In the genomic region with DNA sequence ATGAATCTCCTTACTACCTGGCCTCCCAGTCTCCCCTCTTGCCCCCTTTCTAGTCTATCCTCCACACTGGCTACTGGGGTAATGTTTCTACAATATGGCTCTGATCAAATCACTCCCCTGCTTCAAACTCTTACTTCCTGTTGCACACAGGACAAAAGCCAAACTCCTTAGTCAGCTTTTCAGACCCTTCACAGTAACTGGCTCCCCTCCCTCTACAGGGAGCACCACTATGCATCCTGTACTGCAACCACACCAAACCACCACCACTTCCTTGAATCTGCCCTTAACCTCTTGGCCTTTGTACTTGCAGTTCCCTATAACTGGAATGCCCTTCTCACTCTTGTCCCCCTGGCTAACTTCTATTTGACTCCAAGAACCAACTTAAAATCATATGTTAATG, we compare ENCODE assay signal across 9 cellular contexts. TPM values are rescaled to one million over a fixed set of nuclear protein-coding genes. Genes with fewer than 3 reads are reported as not detected.
DNase-seq lines count a peak whose midpoint lies in the region; ATAC-seq and TF ChIP-seq lines count a peak whose summit lies in the region.
"Had no signal": no experiment of that assay in that cellular context is flagged by ENCODE, and none has a peak within 500 bp of the region (broad histone marks: within the 10 kb centered on the region; RNA-seq: fewer than 3 reads in every experiment).

No MANE protein-coding gene starts in this region.

- DNase-seq in activated naive CD4-positive, alpha-beta T cell treated with anti-CD3 and anti-CD28 coated beads, Interleukin-2, amount 50 U/mL, for 72 hours (ENCODE audit: low spot score in 2 of 2), result no peak
- DNase-seq in activated naive CD4-positive, alpha-beta T cell treated with anti-CD3 and anti-CD28 coated beads for 36 hours, result no peak
- DNase-seq in T-cell, result peak in 7 of 34 experiments; percentile 12 to 36 (median 23)
- no peak for DNase-seq in A172 (ENCODE audit: low spot score)
- no peak for DNase-seq in NCI-H1417 (lab: John Stamatoyannopoulos, UW)
- DNase-seq in colonic mucosa, result no peak

- H3K9me3 ChIP-seq in gastroesophageal sphincter, result no peaks in the 10 kb centered on the region
- H3K9me3 ChIP-seq in colonic mucosa, result no peaks in the 10 kb centered on the region

- no peak overlapping the region for H3K4me3 Mint-ChIP-seq in activated naive CD4-positive, alpha-beta T cell treated with anti-CD3 and anti-CD28 coated beads for 36 hours
- H3K4me3 Mint-ChIP-seq in T-cell, result peak overlapping the region in 1 of 3 donors; percentile 59

- intact Hi-C loops in activated naive CD4-positive, alpha-beta T cell treated with anti-CD3 and anti-CD28 coated beads for 36 hours (cut with micrococcal nuclease), result no loop called here
- intact Hi-C loops in colonic mucosa (cut with DNase I), result no loop called here

- no peak for TF ChIP-seq CTCF in gastroesophageal sphincter (IDR thresholded peaks at IDR 0.05)
- TF ChIP-seq CTCF in colonic mucosa (IDR thresholded peaks at IDR 0.05), result no peak

- TF ChIP-seq EP300 in gastroesophageal sphincter (IDR thresholded peaks at IDR 0.05), result no peak

- H3K4me1 ChIP-seq in gastroesophageal sphincter (no peaks in the 10 kb centered on the region), colonic mucosa (peaks cover 4% of the 10 kb centered on the region)

- peaks cover 20% of the 10 kb centered on the region for H3K4me1 Mint-ChIP-seq in activated naive CD4-positive, alpha-beta T cell treated with anti-CD3 and anti-CD28 coated beads for 36 hours (ENCODE audit: low read depth)
- peaks cover 40 to 70% (median 61%) of the 10 kb centered on the region in 3 donors for H3K4me1 Mint-ChIP-seq in T-cell

- peak; percentile 43 to 57 for ATAC-seq in activated naive CD4-positive, alpha-beta T cell treated with anti-CD3 and anti-CD28 coated beads, Interleukin-2, amount 50 U/mL, for 72 hours
- ATAC-seq in T-cell (replicated peaks in 1 of 4) (peak; percentile 72 to 91 (median 85)), gastroesophageal sphincter (peak; percentile 36)

- CTCF ChIA-PET in activated naive CD4-positive, alpha-beta T cell treated with anti-CD3 and anti-CD28 coated beads for 36 hours (lab: Charles Lee), result interaction anchor here (0.7 to 6.8 kb wide), 15 partner anchors 9 to 154 kb away, joined by 3 to 70 read pairs (median 4); a partner anchor contains a TSS
- CTCF ChIA-PET in T-cell (lab: Charles Lee), result no interaction called here

- no peaks in the 10 kb centered on the region for H3K36me3 Mint-ChIP-seq in activated naive CD4-positive, alpha-beta T cell treated with anti-CD3 and anti-CD28 coated beads, Interleukin-2, amount 50 U/mL, for 72 hours
- H3K36me3 Mint-ChIP-seq in activated naive CD4-positive, alpha-beta T cell treated with anti-CD3 and anti-CD28 coated beads for 36 hours (ENCODE audit: low read depth), result no peaks in the 10 kb centered on the region
- H3K36me3 Mint-ChIP-seq in T-cell, result no peaks in the 10 kb centered on the region

- no peaks in the 10 kb centered on the region for H3K27me3 Mint-ChIP-seq in activated naive CD4-positive, alpha-beta T cell treated with anti-CD3 and anti-CD28 coated beads for 36 hours (ENCODE audit: low read depth)
- H3K27me3 Mint-ChIP-seq in T-cell, result no peaks in the 10 kb centered on the region

- no peaks in the 10 kb centered on the region for H3K36me3 ChIP-seq in gastroesophageal sphincter
- no peaks in the 10 kb centered on the region for H3K36me3 ChIP-seq in colonic mucosa

- no peak overlapping the region for H3K27ac ChIP-seq in gastroesophageal sphincter
- H3K27ac ChIP-seq in temporal lobe (ENCODE audit: low read depth, low read length), result peak overlapping the region; percentile 10
- no peak overlapping the region for H3K27ac ChIP-seq in colonic mucosa

- H3K4me3 ChIP-seq in gastroesophageal sphincter (no peak overlapping the region), colonic mucosa (no peak overlapping the region)

- TF ChIP-seq POLR2A in gastroesophageal sphincter (IDR thresholded peaks at IDR 0.05), result no peak

- H3K27ac Mint-ChIP-seq in activated naive CD4-positive, alpha-beta T cell treated with anti-CD3 and anti-CD28 coated beads, Interleukin-2, amount 50 U/mL, for 72 hours, result peak overlapping the region in 1 of 2 donors; percentile 73
- H3K27ac Mint-ChIP-seq in activated naive CD4-positive, alpha-beta T cell treated with anti-CD3 and anti-CD28 coated beads for 36 hours, result no peak overlapping the region
- peak overlapping the region; percentile 82 to 86 for H3K27ac Mint-ChIP-seq in T-cell

- POLR2A ChIA-PET in T-cell (lab: Charles Lee), result no interaction called here

- no peaks in the 10 kb centered on the region for H3K9me3 Mint-ChIP-seq in activated naive CD4-positive, alpha-beta T cell treated with anti-CD3 and anti-CD28 coated beads, Interleukin-2, amount 50 U/mL, for 72 hours
- no peaks in the 10 kb centered on the region for H3K9me3 Mint-ChIP-seq in activated naive CD4-positive, alpha-beta T cell treated with anti-CD3 and anti-CD28 coated beads for 36 hours
- no peaks in the 10 kb centered on the region for H3K9me3 Mint-ChIP-seq in T-cell

- H3K27me3 ChIP-seq in gastroesophageal sphincter, result peaks cover 36% of the 10 kb centered on the region
- no peaks in the 10 kb centered on the region for H3K27me3 ChIP-seq in colonic mucosa

- no peak overlapping the region for H3K9ac ChIP-seq in colonic mucosa (ENCODE audit: low read depth in 2 of 2, low read length in 2 of 2)

RNA-seq across cellular contexts. Expression of a gene that starts 32.2 kb away (rescaled TPM):
- total RNA-seq in activated naive CD4-positive, alpha-beta T cell treated with anti-CD3 and anti-CD28 coated beads, Interleukin-2, amount 50 U/mL, for 72 hours, result 10 to 100 TPM; 28.7 to 39.3 TPM
- 10 to 100 TPM; 24.8 to 26.0 TPM for total RNA-seq in activated naive CD4-positive, alpha-beta T cell treated with anti-CD3 and anti-CD28 coated beads for 36 hours
- total RNA-seq in T-cell, result 10 to 100 TPM; 67.6 to 82.8 (median 71.0) TPM
- 10 to 100 TPM; 31.1 to 39.3 (median 33.4) TPM for total RNA-seq in gastroesophageal sphincter
- 15.0 TPM for total RNA-seq in temporal lobe
- 65.3 and 75.4 TPM in 2 replicates for total RNA-seq in A172 (2014; rRNA removed; shearing (Covaris generic))
- 10 to 100 TPM; 27.0 to 33.8 TPM for total RNA-seq in colonic mucosa

RNA-seq across cellular contexts. Expression of a gene that starts 34.8 kb away (rescaled TPM):
- 10 to 100 TPM; 13.2 to 14.5 TPM for total RNA-seq in activated naive CD4-positive, alpha-beta T cell treated with anti-CD3 and anti-CD28 coated beads, Interleukin-2, amount 50 U/mL, for 72 hours
- 10 to 100 TPM; 11.5 to 11.6 TPM for total RNA-seq in activated naive CD4-positive, alpha-beta T cell treated with anti-CD3 and anti-CD28 coated beads for 36 hours
- total RNA-seq in T-cell, result 10 to 100 TPM in 3 of 5 donors, 1 to 10 TPM in 2; 8.0 to 25.1 (median 23.1) TPM
- total RNA-seq in gastroesophageal sphincter, result 10 to 100 TPM in 1 of 4 donors, 1 to 10 TPM in 3; 4.6 to 10.4 (median 7.8) TPM
- 3.7 TPM for total RNA-seq in temporal lobe
- 12.6 and 20.6 TPM in 2 replicates for total RNA-seq in A172 (2014; rRNA removed; shearing (Covaris generic))
- 10 to 100 TPM in 1 of 2 donors, 1 to 10 TPM in 1; 9.3 to 12.8 TPM for total RNA-seq in colonic mucosa

RNA-seq across cellular contexts. Expression of a gene that starts 53.0 kb away (rescaled TPM):
- 10 to 100 TPM; 34.2 to 39.6 TPM for total RNA-seq in activated naive CD4-positive, alpha-beta T cell treated with anti-CD3 and anti-CD28 coated beads, Interleukin-2, amount 50 U/mL, for 72 hours
- 10 to 100 TPM; 30.0 to 31.9 TPM for total RNA-seq in activated naive CD4-positive, alpha-beta T cell treated with anti-CD3 and anti-CD28 coated beads for 36 hours
- 10 to 100 TPM; 27.9 to 71.7 (median 59.5) TPM for total RNA-seq in T-cell
- total RNA-seq in gastroesophageal sphincter, result 1 to 10 TPM in 3 of 4 donors, under 1 TPM in 1; 0.93 to 1.8 (median 1.5) TPM
- total RNA-seq in temporal lobe, result 4.9 TPM
- 0.05 TPM in 1 of 2 replicates, not detected in the other for total RNA-seq in A172 (2014; rRNA removed; shearing (Covaris generic))
- 1 to 10 TPM; 2.1 to 4.0 TPM for total RNA-seq in colonic mucosa
- total RNA-seq: SK-MEL-5 had no signal

RNA-seq across cellular contexts. Expression of a gene that starts 57.1 kb away (rescaled TPM):
- 10 to 100 TPM; 38.1 to 39.5 TPM for total RNA-seq in activated naive CD4-positive, alpha-beta T cell treated with anti-CD3 and anti-CD28 coated beads, Interleukin-2, amount 50 U/mL, for 72 hours
- 10 to 100 TPM; 31.1 to 33.8 TPM for total RNA-seq in activated naive CD4-positive, alpha-beta T cell treated with anti-CD3 and anti-CD28 coated beads for 36 hours
- 10 to 100 TPM; 21.4 to 45.8 (median 38.1) TPM for total RNA-seq in T-cell
- 10 to 100 TPM; 30.8 to 51.0 (median 35.1) TPM for total RNA-seq in gastroesophageal sphincter
- total RNA-seq in temporal lobe, result 57.0 TPM
- total RNA-seq in A172 (2014; rRNA removed; shearing (Covaris generic)), result 25.7 and 34.0 TPM in 2 replicates
- total RNA-seq in colonic mucosa, result 10 to 100 TPM; 47.8 to 51.8 TPM
